ENCODE assay signal across 1 cellular context in genomic region chr2:44943693-44944101, GRCh38.
TF ChIP-seq lines count a peak whose summit lies in the region.

No MANE protein-coding gene starts in this region.

TF ChIP-seq in WTC11, 78 proteins besides CTCF, POLR2A, EP300 and RAD21 (continued from another document):
- TF ChIP-seq PRDM15 (CRISPR knock-in tag; IDR thresholded peaks at IDR 0.05): no peak
